Comparison of ENCODE assay signal across 9 cellular contexts in the genomic region with DNA sequence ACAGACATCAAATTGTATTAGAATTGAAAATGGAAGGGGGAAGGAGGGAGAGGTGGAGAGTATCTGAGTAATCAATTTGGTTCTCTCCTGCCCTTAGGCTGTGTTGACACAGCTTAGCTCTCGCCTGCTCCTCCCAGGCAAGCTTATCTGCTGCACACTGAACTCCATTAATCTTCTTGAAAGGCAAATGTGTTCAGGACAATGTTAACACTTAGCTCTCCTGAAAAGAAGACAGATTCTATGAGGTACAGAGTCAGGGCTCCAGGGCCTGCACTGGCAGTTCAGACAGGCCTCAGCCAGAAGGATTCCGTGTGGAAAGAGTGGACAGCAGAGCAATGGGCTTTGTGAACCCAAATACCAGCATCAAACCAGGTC.
DNase-seq lines count a peak whose midpoint lies in the region; ATAC-seq and TF ChIP-seq lines count a peak whose summit lies in the region.
"Had no signal": no experiment of that assay in that cellular context is flagged by ENCODE, and none has a peak within 500 bp of the region (broad histone marks: within the 10 kb centered on the region; RNA-seq: fewer than 3 reads in every experiment).

No MANE protein-coding gene starts in this region.

- H3K27me3 Mint-ChIP-seq in activated CD4-positive, alpha-beta T cell treated with anti-CD3 and anti-CD28 coated beads for 36 hours: no peaks in the 10 kb centered on the region

- TF ChIP-seq CTCF in IMR-90 (conservative IDR thresholded peaks at IDR 0.05; ENCODE audit: low read depth, low read length) (no peak), PC-9 (conservative IDR thresholded peaks at IDR 0.05) (no peak), heart left ventricle (IDR thresholded peaks at IDR 0.05) (no peak), smooth muscle cell (IDR thresholded peaks at IDR 0.05; ENCODE audit: borderline replicate concordance, insufficient read depth, poor library complexity, severe bottlenecking) (no peak), colonic mucosa (IDR thresholded peaks at IDR 0.05) (no peak)

- ATAC-seq in IMR-90 (ENCODE audit: low read depth) (peak; percentile 31), heart left ventricle (peak; percentile 41 to 86 (median 64)), GM19324 (IDR thresholded peaks at IDR 0.05; ENCODE audit: low FRiP score, unreplicated experiment) (no peak)
- ATAC-seq in activated CD4-positive, alpha-beta T cell treated with anti-CD3 and anti-CD28 coated beads for 36 hours: no peak

- H3K79me1 ChIP-seq in IMR-90 (ENCODE audit: low read depth in 1 of 2, low read length in 2 of 2): peaks cover 15 to 16% of the 10 kb centered on the region in 2 experiments; a peak in 3 of 4 replicates

- peak overlapping the region; percentile 82 for H2BK20ac ChIP-seq in IMR-90 (ENCODE audit: low read depth, low read length)

- H3K18ac ChIP-seq in IMR-90 (ENCODE audit: low read depth, low read length): peak overlapping the region; percentile 89

- no peak overlapping the region for H3K4me3 ChIP-seq in IMR-90 (ENCODE audit: insufficient read depth, low read depth, low read length)
- H3K4me3 ChIP-seq in PC-9: no peak overlapping the region
- no peak overlapping the region for H3K4me3 ChIP-seq in heart left ventricle
- no peak overlapping the region for H3K4me3 ChIP-seq in smooth muscle cell
- H3K4me3 ChIP-seq in colonic mucosa: no peak overlapping the region

- peak overlapping the region; percentile 99 for H2BK120ac ChIP-seq in IMR-90 (ENCODE audit: low read depth, low read length)

- H3K27ac Mint-ChIP-seq in activated CD4-positive, alpha-beta T cell treated with anti-CD3 and anti-CD28 coated beads for 36 hours: no peak overlapping the region

- H3F3A ChIP-seq in PC-9 (ENCODE audit: insufficient read depth, low read depth) (no peaks in the 10 kb centered on the region; the same call in 1 of the 2 replicates), smooth muscle cell (ENCODE audit: low read depth) (peaks cover 8% of the 10 kb centered on the region)

- dilution Hi-C loops in IMR-90 (cut with HindIII; ENCODE audit: low sequenced_read_pairs, unreplicated experiment): no loop called here

- no TSS peak for BruUV-seq in IMR-90 (replicated peaks; lab: Mats Ljungman, UMichigan)
- no TSS peak for BruUV-seq in PC-9 (replicated peaks; lab: Mats Ljungman, UMichigan)

- peak overlapping the region; percentile 95 for H2BK5ac ChIP-seq in IMR-90 (ENCODE audit: low read depth, low read length, poor library complexity, severe bottlenecking)

- peak overlapping the region; percentile 10 for H3K23ac ChIP-seq in IMR-90 (ENCODE audit: low read depth, low read length)

- H3K36me3 ChIP-seq in IMR-90 (ENCODE audit: control insufficient read depth, insufficient read depth, low read length): peaks cover 5% of the 10 kb centered on the region; the same call in 1 of the 2 replicates
- H3K36me3 ChIP-seq in PC-9 (ENCODE audit: low read depth): no peaks in the 10 kb centered on the region
- H3K36me3 ChIP-seq in heart left ventricle: no peaks in the 10 kb centered on the region
- H3K36me3 ChIP-seq in smooth muscle cell (ENCODE audit: low read depth): no peaks in the 10 kb centered on the region
- no peaks in the 10 kb centered on the region for H3K36me3 ChIP-seq in colonic mucosa

- H3K9me1 ChIP-seq in IMR-90 (ENCODE audit: insufficient read depth, low read length): peaks cover 16% of the 10 kb centered on the region

- H3K4me3 Mint-ChIP-seq in activated CD4-positive, alpha-beta T cell treated with anti-CD3 and anti-CD28 coated beads for 36 hours: no peak overlapping the region

- H3K14ac ChIP-seq in IMR-90 (replicated peaks; ENCODE audit: low read depth, low read length): peak overlapping the region; percentile 77

- H3K9me2 ChIP-seq in PC-9 (ENCODE audit: insufficient read depth): no peaks in the 10 kb centered on the region

- WGBS in IMR-90 (ENCODE audit: extremely low coverage in 2 of 2, insufficient read length in 1 of 2), 2 experiments: no CpG with 5 or more reads among the region's 2 CpGs
- 40 to 58% (median 45%) methylated on average over 2 of the region's 2 CpGs for WGBS in heart left ventricle, 4 donors
- 11% methylated on average over 2 of the region's 2 CpGs for WGBS in smooth muscle cell (ENCODE audit: low lambda C conversion rate)

- peak overlapping the region; percentile 90 for H4K91ac ChIP-seq in IMR-90 (ENCODE audit: insufficient read depth, low read depth, low read length)

- no peaks in the 10 kb centered on the region for H3K79me2 ChIP-seq in PC-9 (ENCODE audit: low read depth)
- no peaks in the 10 kb centered on the region for H3K79me2 ChIP-seq in smooth muscle cell (ENCODE audit: low read depth)

- peak overlapping the region; percentile 63 for H2BK15ac ChIP-seq in IMR-90 (ENCODE audit: low read depth, low read length)

- peak overlapping the region; percentile 37 for H2AFZ ChIP-seq in IMR-90 (replicated peaks; ENCODE audit: low read length, poor library complexity)
- H2AFZ ChIP-seq in PC-9: no peak overlapping the region
- H2AFZ ChIP-seq in smooth muscle cell (ENCODE audit: low read depth): no peak overlapping the region

- H3K27me3 ChIP-seq in IMR-90 (ENCODE audit: control insufficient read depth, insufficient read depth, low read length) (no peaks in the 10 kb centered on the region), PC-9 (ENCODE audit: insufficient read depth, low read depth) (no peaks in the 10 kb centered on the region), heart left ventricle (peaks cover 0 to 6% (median 0%) of the 10 kb centered on the region in 9 donors), smooth muscle cell (ENCODE audit: low read depth) (no peaks in the 10 kb centered on the region), colonic mucosa (no peaks in the 10 kb centered on the region)

- peak overlapping the region; percentile 78 to 93 for H4K8ac ChIP-seq in IMR-90 (ENCODE audit: low read depth in 2 of 2, low read length in 2 of 2)

- no peak for TF ChIP-seq RAD21 in IMR-90 (IDR thresholded peaks at IDR 0.05; ENCODE audit: low read length)

- peak overlapping the region; percentile 17; the same call in 1 of the 2 replicates for H3K56ac ChIP-seq in IMR-90 (ENCODE audit: extremely low read depth, insufficient read depth, low read length)

- H3K9me3 ChIP-seq in IMR-90 (ENCODE audit: control insufficient read depth, insufficient read depth, low read length): no peaks in the 10 kb centered on the region
- H3K9me3 ChIP-seq in PC-9 (ENCODE audit: insufficient read depth, low read depth): peaks cover 12% of the 10 kb centered on the region
- no peaks in the 10 kb centered on the region for H3K9me3 ChIP-seq in heart left ventricle
- H3K9me3 ChIP-seq in smooth muscle cell (replicated peaks; ENCODE audit: low read depth): no peaks in the 10 kb centered on the region
- H3K9me3 ChIP-seq in colonic mucosa: no peaks in the 10 kb centered on the region

- TF ChIP-seq POLR2A in IMR-90 (IDR thresholded peaks at IDR 0.05; ENCODE audit: low read depth, low read length) (no peak), heart left ventricle (IDR thresholded peaks at IDR 0.05) (no peak)

- H3K4me2 ChIP-seq in IMR-90 (ENCODE audit: low read depth, low read length): no peak overlapping the region
- peak overlapping the region; percentile 59 for H3K4me2 ChIP-seq in PC-9
- H3K4me2 ChIP-seq in smooth muscle cell: peak overlapping the region; percentile 44

- POLR2A ChIA-PET in IMR-90 (lab: Charles Lee; ENCODE audit: unreplicated experiment) (interaction anchor here (1.1 kb wide), 1 partner anchor 596 kb away, joined by 3 read pairs; no protein-coding TSS in a partner anchor), PC-9 (lab: Charles Lee; ENCODE audit: unreplicated experiment) (interaction anchor here (0.6 to 1.0 kb wide), 2 partner anchors 36 to 124 kb away, joined by 3 to 5 read pairs; no protein-coding TSS in a partner anchor)
- POLR2A ChIA-PET in activated CD4-positive, alpha-beta T cell treated with anti-CD3 and anti-CD28 coated beads for 36 hours (lab: Charles Lee): no interaction called here

- H3K27ac ChIP-seq in IMR-90 (ENCODE audit: insufficient read depth, low read length): peak overlapping the region; percentile 69
- peak overlapping the region; percentile 25 for H3K27ac ChIP-seq in PC-9
- H3K27ac ChIP-seq in heart left ventricle: peak overlapping the region in 9 of 12 donors; percentile 8 to 78 (median 44)
- H3K27ac ChIP-seq in smooth muscle cell (ENCODE audit: low read depth): peak overlapping the region; percentile 2
- no peak overlapping the region for H3K27ac ChIP-seq in colonic mucosa

- no peaks in the 10 kb centered on the region for H3K36me3 Mint-ChIP-seq in activated CD4-positive, alpha-beta T cell treated with anti-CD3 and anti-CD28 coated beads for 36 hours (ENCODE audit: low read depth)

- peak overlapping the region; percentile 56 for H4K5ac ChIP-seq in IMR-90 (ENCODE audit: low read depth, low read length)

- DNase-seq in IMR-90 (peak; percentile 69), PC-9 (peak; percentile 45 to 89), heart left ventricle (no peak), smooth muscle cell (lab: John Stamatoyannopoulos, UW; ENCODE audit: unreplicated experiment) (no peak), colonic mucosa (no peak)
- no peak for DNase-seq in activated CD4-positive, alpha-beta T cell treated with anti-CD3 and anti-CD28 coated beads for 36 hours
- DNase-seq: activated T-cell treated with anti-CD3 and anti-CD28 coated beads, Interleukin-2, amount 50 U/mL, for 48 hours; midbrain had no signal

- no peaks in the 10 kb centered on the region for H3K9me3 Mint-ChIP-seq in activated CD4-positive, alpha-beta T cell treated with anti-CD3 and anti-CD28 coated beads for 36 hours (ENCODE audit: low read depth)

- H3K4me1 Mint-ChIP-seq in activated CD4-positive, alpha-beta T cell treated with anti-CD3 and anti-CD28 coated beads for 36 hours: no peaks in the 10 kb centered on the region

- intact Hi-C loops in IMR-90 (cut with micrococcal nuclease): loop anchor here (5.0 kb wide), 1 partner anchor 92 kb away; no protein-coding TSS in a partner anchor
- intact Hi-C loops in PC-9 (cut with micrococcal nuclease; ENCODE audit: unreplicated experiment): loop anchor here (2.0 kb wide), 2 partner anchors 77 to 99 kb away; no protein-coding TSS in a partner anchor
- intact Hi-C loops in heart left ventricle (cut with DNase I): no loop called here
- intact Hi-C loops in activated CD4-positive, alpha-beta T cell treated with anti-CD3 and anti-CD28 coated beads for 36 hours (cut with DNase I, micrococcal nuclease): no loop called here
- intact Hi-C loops in colonic mucosa (cut with DNase I): no loop called here

- H3K4ac ChIP-seq in IMR-90 (ENCODE audit: low read depth, low read length): peak overlapping the region; percentile 73

- H4K20me1 ChIP-seq in IMR-90 (ENCODE audit: insufficient read depth, low read length) (no peaks in the 10 kb centered on the region), PC-9 (ENCODE audit: insufficient read depth) (no peaks in the 10 kb centered on the region), smooth muscle cell (ENCODE audit: low read depth) (no peaks in the 10 kb centered on the region)

- H3K4me1 ChIP-seq in IMR-90 (ENCODE audit: control insufficient read depth, insufficient read depth, low read length) (peaks cover 30% of the 10 kb centered on the region), PC-9 (replicated peaks; ENCODE audit: insufficient read depth) (peaks cover 40% of the 10 kb centered on the region), heart left ventricle (peaks cover 0 to 22% (median 13%) of the 10 kb centered on the region in 12 donors), smooth muscle cell (ENCODE audit: low read depth) (peaks cover 27% of the 10 kb centered on the region), colonic mucosa (no peaks in the 10 kb centered on the region)

- in situ Hi-C loops in IMR-90 (cut with MboI; ENCODE audit: low sequenced_read_pairs): loop anchor here (10.0 kb wide), 2 partner anchors 215 to 595 kb away; a partner anchor contains a TSS

- no peak overlapping the region for H2AK9ac ChIP-seq in IMR-90 (replicated peaks; ENCODE audit: low read depth, low read length, poor library complexity)

- peak overlapping the region; percentile 67 for H2AK5ac ChIP-seq in IMR-90 (ENCODE audit: low read depth, low read length)

- H3K9ac ChIP-seq in IMR-90 (ENCODE audit: low read depth, low read length) (peak overlapping the region; percentile 43), smooth muscle cell (ENCODE audit: low read depth) (no peak overlapping the region), colonic mucosa (ENCODE audit: low read depth in 2 of 2, low read length in 2 of 2) (no peak overlapping the region)

- CTCF ChIA-PET in IMR-90 (lab: Yijun Ruan, JAX): no interaction called here
- CTCF ChIA-PET in PC-9 (lab: Charles Lee): no interaction called here
- CTCF ChIA-PET in activated CD4-positive, alpha-beta T cell treated with anti-CD3 and anti-CD28 coated beads for 36 hours (lab: Charles Lee): no interaction called here

Comparison
In these comparisons a context has a peak if more than half of its experiments do, and no peak if none do; other contexts are left out.
1. ATAC-seq: peak in IMR-90 (single experiment) and heart left ventricle (4 of 4); none in GM19324 (single experiment) and activated CD4-positive, alpha-beta T cell treated with anti-CD3 and anti-CD28 coated beads for 36 hours (single experiment).
2. DNase-seq: peak in IMR-90 (single experiment) and PC-9 (2 of 2); none in heart left ventricle (0 of 5), smooth muscle cell (single experiment), activated CD4-positive, alpha-beta T cell treated with anti-CD3 and anti-CD28 coated beads for 36 hours (single experiment) and colonic mucosa (single experiment).
3. intact Hi-C loops: an anchor here in IMR-90 (5.0 kb wide) and PC-9 (2.0 kb wide); none called in heart left ventricle, activated CD4-positive, alpha-beta T cell treated with anti-CD3 and anti-CD28 coated beads for 36 hours and colonic mucosa.